In genomic region chr15:83585770-83586169, GRCh38 we compare ENCODE assay signal across 24 cellular contexts.
"Had no signal": no experiment of that assay in that cellular context is flagged by ENCODE, and none has a peak within 500 bp of the region (broad histone marks: within the 10 kb centered on the region; RNA-seq: fewer than 3 reads in every experiment).

No MANE protein-coding gene starts in this region.

- H3K4me3 Mint-ChIP-seq: activated B cell treated with CpG ODN at 0.5 μM for 24 hours; activated CD4-positive, alpha-beta memory T cell treated with anti-CD3 and anti-CD28 coated beads for 36 hours; activated CD4-positive, alpha-beta T cell treated with anti-CD3 and anti-CD28 coated beads, Interleukin-2, amount 10 ng/mL, durations not matched to agents 7 days and 5 days; activated naive CD4-positive, alpha-beta T cell treated with anti-CD3 and anti-CD28 coated beads for 36 hours; activated naive CD8-positive, alpha-beta T cell; activated T-helper 17 cell treated with anti-CD3 and anti-CD28 coated beads, Interleukin-2, amount 50 U/mL, for 72 hours; T-helper 17 cell had no signal

- H3K9me3 Mint-ChIP-seq: activated B cell treated with CpG ODN at 0.5 μM for 24 hours; activated CD4-positive, alpha-beta memory T cell treated with anti-CD3 and anti-CD28 coated beads for 36 hours; activated CD4-positive, alpha-beta T cell treated with anti-CD3 and anti-CD28 coated beads, Interleukin-2, amount 10 ng/mL, durations not matched to agents 7 days and 5 days; activated naive CD4-positive, alpha-beta T cell treated with anti-CD3 and anti-CD28 coated beads for 36 hours; activated T-helper 17 cell treated with anti-CD3 and anti-CD28 coated beads, Interleukin-2, amount 50 U/mL, for 72 hours had no signal

- H3K4me3 ChIP-seq: cardiac muscle cell had no signal

- H3K27me3 ChIP-seq: brain microvascular endothelial cell, cardiac muscle cell had no signal

- H3K27ac ChIP-seq: brain microvascular endothelial cell, cardiac muscle cell had no signal

- H3K36me3 Mint-ChIP-seq: activated CD4-positive, alpha-beta memory T cell treated with anti-CD3 and anti-CD28 coated beads for 36 hours; activated naive CD8-positive, alpha-beta T cell had no signal

- H3K27me3 Mint-ChIP-seq: activated B cell treated with CpG ODN at 0.5 μM for 24 hours; activated CD4-positive, alpha-beta memory T cell treated with anti-CD3 and anti-CD28 coated beads for 36 hours; activated CD4-positive, alpha-beta T cell treated with anti-CD3 and anti-CD28 coated beads, Interleukin-2, amount 10 ng/mL, durations not matched to agents 7 days and 5 days; activated naive CD8-positive, alpha-beta T cell; T-helper 17 cell had no signal

- H3K36me3 ChIP-seq: brain microvascular endothelial cell, cardiac muscle cell had no signal

- H3K4me1 Mint-ChIP-seq: activated B cell treated with CpG ODN at 0.5 μM for 24 hours; activated CD4-positive, alpha-beta T cell treated with anti-CD3 and anti-CD28 coated beads, Interleukin-2, amount 10 ng/mL, durations not matched to agents 7 days and 5 days; activated T-helper 17 cell treated with anti-CD3 and anti-CD28 coated beads, Interleukin-2, amount 50 U/mL, for 72 hours; T-helper 17 cell had no signal

- DNase-seq: activated B cell treated with CpG ODN at 0.5 μM for 24 hours; activated CD4-positive, alpha-beta memory T cell treated with anti-CD3 and anti-CD28 coated beads for 36 hours; activated CD4-positive, alpha-beta T cell treated with anti-CD3 and anti-CD28 coated beads, Interleukin-2, amount 10 ng/mL, durations not matched to agents 7 days and 5 days; activated gamma-delta T cell; activated naive CD4-positive, alpha-beta T cell treated with anti-CD3 and anti-CD28 coated beads for 36 hours; activated T-cell treated with anti-CD3 and anti-CD28 coated beads for 4 hours; activated T-cell treated with anti-CD3 and anti-CD28 coated beads, Interleukin-2, amount 50 U/mL, for 48 hours; brain microvascular endothelial cell; Kasumi-1; KBM-7; NCI-H1105 treated with DMSO at 0.1 percent for 48 hours; NCI-H1436 treated with DMSO at 0.1 percent for 48 hours; NCI-H187; NCI-H2081; NCI-H446; NCI-H524; OCI-M1; SHP77; T-helper 17 cell; T-helper 9 cell had no signal

- ATAC-seq: activated T-helper 17 cell treated with anti-CD3 and anti-CD28 coated beads, Interleukin-2, amount 50 U/mL, for 72 hours; Panc1; T-helper 17 cell had no signal

- H3K27ac Mint-ChIP-seq: activated B cell treated with CpG ODN at 0.5 μM for 24 hours; activated CD4-positive, alpha-beta memory T cell treated with anti-CD3 and anti-CD28 coated beads for 36 hours; activated CD4-positive, alpha-beta T cell treated with anti-CD3 and anti-CD28 coated beads, Interleukin-2, amount 10 ng/mL, durations not matched to agents 7 days and 5 days; activated naive CD4-positive, alpha-beta T cell treated with anti-CD3 and anti-CD28 coated beads for 36 hours; activated naive CD8-positive, alpha-beta T cell; activated T-helper 17 cell treated with anti-CD3 and anti-CD28 coated beads, Interleukin-2, amount 50 U/mL, for 72 hours; T-helper 17 cell had no signal
